Comparison of ENCODE assay signal across 12 cellular contexts in genomic region chr1:16614361-16615252, GRCh38. TPM values are rescaled to one million over a fixed set of nuclear protein-coding genes. Genes with fewer than 3 reads are reported as not detected.
DNase-seq lines count a peak whose midpoint lies in the region; ATAC-seq and TF ChIP-seq lines count a peak whose summit lies in the region.
"Had no signal": no experiment of that assay in that cellular context is flagged by ENCODE, and none has a peak within 500 bp of the region (broad histone marks: within the 10 kb centered on the region; RNA-seq: fewer than 3 reads in every experiment).

No MANE protein-coding gene starts in this region.

- no peak for TF ChIP-seq CTCF in natural killer cell (IDR thresholded peaks at IDR 0.05)
- TF ChIP-seq CTCF in WTC11 (IDR thresholded peaks at IDR 0.05), result no peak
- TF ChIP-seq CTCF in left lung (IDR thresholded peaks at IDR 0.05), result no peak

- no peaks in the 10 kb centered on the region for H3K4me1 Mint-ChIP-seq in natural killer cell treated with Interleukin-12 subunit alpha and Interleukin-12 subunit beta and Interleukin-15 and Interleukin-18, amount 100 ng/mL, for 72 hours (ENCODE audit: low read depth in 2 of 2)
- H3K4me1 Mint-ChIP-seq in natural killer cell, result no peaks in the 10 kb centered on the region
- no peaks in the 10 kb centered on the region for H3K4me1 Mint-ChIP-seq in WTC11

- H3K36me3 ChIP-seq in left lung (peaks cover 0 to 20% of the 10 kb centered on the region in 2 donors), aorta (ENCODE audit: control insufficient read depth in 1 of 2, insufficient read depth in 2 of 2, low read length in 1 of 2) (no peaks in the 10 kb centered on the region)
- H3K36me3 ChIP-seq: uterus had no signal

- no peak for ATAC-seq in natural killer cell treated with Interleukin-12 subunit alpha and Interleukin-12 subunit beta and Interleukin-15 and Interleukin-18, amount 100 ng/mL, for 72 hours
- ATAC-seq in natural killer cell (no peak), WTC11 (no peak), left lung (no peak), aorta (ENCODE audit: low FRiP score) (no peak), HG03565 (IDR thresholded peaks at IDR 0.05; ENCODE audit: unreplicated experiment) (no peak)

- H3K27me3 ChIP-seq in left lung (peaks cover 0 to 8% of the 10 kb centered on the region in 2 donors), aorta (ENCODE audit: control insufficient read depth in 1 of 2, insufficient read depth in 2 of 2, low read length in 1 of 2) (no peaks in the 10 kb centered on the region)
- H3K27me3 ChIP-seq: dorsolateral prefrontal cortex, uterus had no signal

- H3K9me3 ChIP-seq in left lung (no peaks in the 10 kb centered on the region), aorta (ENCODE audit: control insufficient read depth, low read length) (no peaks in the 10 kb centered on the region)
- H3K9me3 ChIP-seq: neutrophil, uterus had no signal

- peaks cover 17 to 27% of the 10 kb centered on the region in 2 donors for H3K4me1 ChIP-seq in left lung
- H3K4me1 ChIP-seq in aorta (ENCODE audit: control insufficient read depth in 1 of 2, insufficient read depth in 2 of 2, low read length in 2 of 2), result no peaks in the 10 kb centered on the region

- H3K27ac ChIP-seq in left lung, result no peak overlapping the region
- H3K27ac ChIP-seq in aorta (ENCODE audit: low read depth in 1 of 2, low read length in 2 of 2), result no peak overlapping the region
- H3K27ac ChIP-seq: neutrophil had no signal

- POLR2A ChIA-PET in WTC11 (lab: Charles Lee), result no interaction called here

- 79 to 84% methylated on average over 11 of the region's 11 CpGs for WGBS in aorta, 2 donors

- H3K36me3 Mint-ChIP-seq in natural killer cell treated with Interleukin-12 subunit alpha and Interleukin-12 subunit beta and Interleukin-15 and Interleukin-18, amount 100 ng/mL, for 72 hours, result no peaks in the 10 kb centered on the region
- H3K36me3 Mint-ChIP-seq in natural killer cell, result no peaks in the 10 kb centered on the region
- H3K36me3 Mint-ChIP-seq in WTC11, result no peaks in the 10 kb centered on the region

- DNase-seq in natural killer cell treated with Interleukin-12 subunit alpha and Interleukin-12 subunit beta and Interleukin-15 and Interleukin-18, amount 100 ng/mL, for 72 hours (ENCODE audit: low spot score), result peak; percentile 51
- DNase-seq in natural killer cell (no peak), WTC11 (ENCODE audit: low spot score) (peak; percentile 14), left lung (peak; percentile 34 to 70), aorta (peak; percentile 39 to 75), NCI-H524 treated with DMSO at 0.1 percent for 48 hours (lab: John Stamatoyannopoulos, UW) (no peak)
- no peak for DNase-seq in stimulated activated CD4-positive, alpha-beta T cell treated with anti-CD3 and anti-CD28 coated beads, Interleukin-4, amount 100 ng/mL, for 4 hours
- DNase-seq: NCI-H187 had no signal

- intact Hi-C loops in natural killer cell (cut with micrococcal nuclease), result no loop called here
- intact Hi-C loops in left lung (cut with DNase I), result no loop called here
- intact Hi-C loops in aorta (cut with DNase I), result loop anchor here in 1 of 2 donors (10.0 kb wide), 1 partner anchor 310 kb away; the partner anchor contains the start of gene CROCC

- H3K27me3 Mint-ChIP-seq in natural killer cell treated with Interleukin-12 subunit alpha and Interleukin-12 subunit beta and Interleukin-15 and Interleukin-18, amount 100 ng/mL, for 72 hours, result no peaks in the 10 kb centered on the region
- no peaks in the 10 kb centered on the region for H3K27me3 Mint-ChIP-seq in natural killer cell (ENCODE audit: low read depth in 2 of 2)
- no peaks in the 10 kb centered on the region for H3K27me3 Mint-ChIP-seq in WTC11 (ENCODE audit: low read depth)

- CTCF ChIA-PET in WTC11 (lab: Charles Lee), result interaction anchor here (1.0 to 1.7 kb wide), 4 partner anchors 10 to 140 kb away, joined by 3 to 16 read pairs (median 4); no protein-coding TSS in a partner anchor

- no peak overlapping the region for H3K27ac Mint-ChIP-seq in natural killer cell treated with Interleukin-12 subunit alpha and Interleukin-12 subunit beta and Interleukin-15 and Interleukin-18, amount 100 ng/mL, for 72 hours
- H3K27ac Mint-ChIP-seq in natural killer cell (no peak overlapping the region), WTC11 (no peak overlapping the region)

- no peak overlapping the region for H3K4me3 Mint-ChIP-seq in natural killer cell treated with Interleukin-12 subunit alpha and Interleukin-12 subunit beta and Interleukin-15 and Interleukin-18, amount 100 ng/mL, for 72 hours
- H3K4me3 Mint-ChIP-seq in natural killer cell, result no peak overlapping the region
- no peak overlapping the region for H3K4me3 Mint-ChIP-seq in WTC11

- H3K9me3 Mint-ChIP-seq in natural killer cell treated with Interleukin-12 subunit alpha and Interleukin-12 subunit beta and Interleukin-15 and Interleukin-18, amount 100 ng/mL, for 72 hours, result no peaks in the 10 kb centered on the region
- no peaks in the 10 kb centered on the region for H3K9me3 Mint-ChIP-seq in natural killer cell
- H3K9me3 Mint-ChIP-seq in WTC11, result no peaks in the 10 kb centered on the region

- H3K4me3 ChIP-seq in left lung, result no peak overlapping the region
- H3K4me3 ChIP-seq in aorta (ENCODE audit: low read length in 2 of 2), result no peak overlapping the region

TF ChIP-seq in WTC11, 78 proteins besides CTCF, POLR2A, EP300 and RAD21:
- TF ChIP-seq TCF7 (CRISPR knock-in tag; IDR thresholded peaks at IDR 0.05; ENCODE audit: low read depth) (no peak), FOXP4 (CRISPR knock-in tag; IDR thresholded peaks at IDR 0.05) (no peak), SOX15 (CRISPR knock-in tag; IDR thresholded peaks at IDR 0.05) (no peak)

RNA-seq across cellular contexts. Expression of gene NBPF1, which starts 1.2 kb away (rescaled TPM):
- 10 to 100 TPM in 1 of 2 donors, 1 to 10 TPM in 1; 6.3 to 10.0 TPM for total RNA-seq in natural killer cell treated with Interleukin-12 subunit alpha and Interleukin-12 subunit beta and Interleukin-15 and Interleukin-18, amount 100 ng/mL, for 72 hours
- 10 to 100 TPM; 18.4 to 26.0 (median 22.8) TPM for total RNA-seq in natural killer cell
- 17.5 to 18.3 TPM (median 17.9 TPM) in 3 replicates for total RNA-seq in WTC11 (2021)
- 10 to 100 TPM; 35.2 to 40.1 TPM for total RNA-seq in left lung
- total RNA-seq in aorta, result 10 to 100 TPM; 15.5 to 55.0 TPM
- polyA plus RNA-seq in aorta, result 1 to 10 TPM; 7.9 to 9.6 TPM

RNA-seq across cellular contexts. Expression of gene RNU1-3, which starts 52.1 kb away (rescaled TPM):
- 1,000 to 10,000 TPM; 1,591 to 3,879 TPM for total RNA-seq in natural killer cell treated with Interleukin-12 subunit alpha and Interleukin-12 subunit beta and Interleukin-15 and Interleukin-18, amount 100 ng/mL, for 72 hours
- total RNA-seq in natural killer cell (1,000 to 10,000 TPM; 2,937 to 3,261 (median 3,038) TPM), WTC11 (2021) (1,028 to 1,267 TPM (median 1,197 TPM) in 3 replicates), left lung (1,000 to 10,000 TPM; 2,748 to 3,444 TPM), aorta (1,000 to 10,000 TPM; 7,231 to 8,154 TPM)
- not detected for polyA plus RNA-seq in aorta

Comparison
In these comparisons a context has a peak if more than half of its experiments do, and no peak if none do; other contexts are left out.
1. DNase-seq: peak in natural killer cell treated with Interleukin-12 subunit alpha and Interleukin-12 subunit beta and Interleukin-15 and Interleukin-18, amount 100 ng/mL, for 72 hours (single experiment), WTC11 (single experiment), left lung (2 of 2) and aorta (2 of 2); none in natural killer cell (single experiment), NCI-H524 treated with DMSO at 0.1 percent for 48 hours (single experiment) and stimulated activated CD4-positive, alpha-beta T cell treated with anti-CD3 and anti-CD28 coated beads, Interleukin-4, amount 100 ng/mL, for 4 hours (0 of 2).